12 cellular contexts compared by ENCODE assay signal in genomic region chr3:188446791-188447190, GRCh38.
DNase-seq lines count a peak whose midpoint lies in the region; ATAC-seq and TF ChIP-seq lines count a peak whose summit lies in the region.
"Had no signal": no experiment of that assay in that cellular context is flagged by ENCODE, and none has a peak within 500 bp of the region (broad histone marks: within the 10 kb centered on the region; RNA-seq: fewer than 3 reads in every experiment).

No MANE protein-coding gene starts in this region.

- TF ChIP-seq POLR2A in tibial nerve (IDR thresholded peaks at IDR 0.05): no peak

- WGBS in tibial nerve, 2 donors: 81 to 83% methylated on average over 2 of the region's 2 CpGs

- no peaks in the 10 kb centered on the region for H3K79me2 ChIP-seq in DND-41 (ENCODE audit: insufficient read depth, low read length)
- no peaks in the 10 kb centered on the region for H3K79me2 ChIP-seq in OCI-LY1 (ENCODE audit: insufficient read depth, low read length)

- no peak overlapping the region for H3K4me3 Mint-ChIP-seq in CD4-positive, alpha-beta T cell
- no peak overlapping the region for H3K4me3 Mint-ChIP-seq in activated T-cell treated with anti-CD3 and anti-CD28 coated beads, Interleukin-2, amount 50 U/mL, for 4 hours

- no peaks in the 10 kb centered on the region for H3K9me3 ChIP-seq in DND-41 (ENCODE audit: insufficient read depth, low read length, severe bottlenecking)
- H3K9me3 ChIP-seq in OCI-LY1 (ENCODE audit: low read length): no peaks in the 10 kb centered on the region
- no peaks in the 10 kb centered on the region for H3K9me3 ChIP-seq in tibial nerve
- no peaks in the 10 kb centered on the region for H3K9me3 ChIP-seq in CD4-positive, alpha-beta T cell (ENCODE audit: control insufficient read depth, low read length)
- H3K9me3 ChIP-seq: neutrophil had no signal

- intact Hi-C loops in CD4-positive, alpha-beta T cell (cut with DNase I, micrococcal nuclease): no loop called here

- DNase-seq in DND-41 (peak; percentile 69), tibial nerve (ENCODE audit: low spot score in 2 of 2) (no peak), SW 1271 (lab: John Stamatoyannopoulos, UW) (no peak)
- DNase-seq in CD4-positive, alpha-beta T cell: no peak
- DNase-seq in activated T-cell treated with anti-CD3 and anti-CD28 coated beads, Interleukin-2, amount 50 U/mL, for 4 hours: no peak
- DNase-seq: activated CD8-positive, alpha-beta memory T cell treated with anti-CD3 and anti-CD28 coated beads, Interleukin-2, amount 50 U/mL, for 48 hours; NCI-H69; T-helper 1 cell had no signal

- H3K9me2 ChIP-seq in OCI-LY1 (ENCODE audit: low read depth, low read length): no peaks in the 10 kb centered on the region

- H3K27ac Mint-ChIP-seq in CD4-positive, alpha-beta T cell: no peak overlapping the region

- CTCF ChIA-PET in CD4-positive, alpha-beta T cell (lab: Charles Lee): no interaction called here

- H3K36me3 ChIP-seq in DND-41 (ENCODE audit: insufficient read depth, low read length) (no peaks in the 10 kb centered on the region), OCI-LY1 (ENCODE audit: insufficient read depth, low read length) (no peaks in the 10 kb centered on the region), tibial nerve (no peaks in the 10 kb centered on the region)
- H3K36me3 ChIP-seq: neutrophil had no signal

- H3K4me2 ChIP-seq in DND-41 (ENCODE audit: insufficient read depth, low read length) (peak overlapping the region; percentile 38), OCI-LY1 (ENCODE audit: low read length) (peak overlapping the region; percentile 26)

- peaks cover 21% of the 10 kb centered on the region for H3K4me1 ChIP-seq in DND-41 (ENCODE audit: insufficient read depth, low read length)
- peaks cover 41% of the 10 kb centered on the region for H3K4me1 ChIP-seq in OCI-LY1 (ENCODE audit: insufficient read depth, low read length, severe bottlenecking)
- H3K4me1 ChIP-seq in tibial nerve: peaks cover 0 to 7% (median 0%) of the 10 kb centered on the region in 4 donors

- TF ChIP-seq EP300 in tibial nerve (IDR thresholded peaks at IDR 0.05): no peak

- no peaks in the 10 kb centered on the region for H3K27me3 Mint-ChIP-seq in CD4-positive, alpha-beta T cell
- H3K27me3 Mint-ChIP-seq in activated T-cell treated with anti-CD3 and anti-CD28 coated beads, Interleukin-2, amount 50 U/mL, for 4 hours (ENCODE audit: low read depth): no peaks in the 10 kb centered on the region

- H2AFZ ChIP-seq in DND-41 (ENCODE audit: low read depth, low read length): 0 out of 2 replicates have a peak overlapping the region, but pooled peaks have one; percentile 22
- no peak overlapping the region for H2AFZ ChIP-seq in OCI-LY1 (ENCODE audit: low read length)

- H3K27ac ChIP-seq in DND-41 (ENCODE audit: low read length) (peak overlapping the region; percentile 78), OCI-LY1 (ENCODE audit: low read depth, low read length, poor library complexity, severe bottlenecking) (peak overlapping the region; percentile 86), tibial nerve (peak overlapping the region in 1 of 4 donors; percentile 6)
- no peak overlapping the region for H3K27ac ChIP-seq in CD4-positive, alpha-beta T cell (ENCODE audit: low read depth, low read length)
- H3K27ac ChIP-seq: neutrophil had no signal

- no peaks in the 10 kb centered on the region for H4K20me1 ChIP-seq in DND-41 (ENCODE audit: insufficient read depth, low read length)
- no peaks in the 10 kb centered on the region for H4K20me1 ChIP-seq in OCI-LY1 (ENCODE audit: insufficient read depth, low read length)

- peak overlapping the region; percentile 30; the same call in 1 of the 2 replicates for H3K9ac ChIP-seq in DND-41 (ENCODE audit: low read depth, low read length)
- H3K9ac ChIP-seq in OCI-LY1 (ENCODE audit: low read length): no peak overlapping the region; the same call in 1 of the 2 replicates

- H3K4me3 ChIP-seq in DND-41 (ENCODE audit: low read depth in 1 of 2, low read length in 2 of 2): no peak overlapping the region
- H3K4me3 ChIP-seq in OCI-LY1 (ENCODE audit: low read depth, low read length, poor library complexity, severe bottlenecking): no peak overlapping the region
- no peak overlapping the region for H3K4me3 ChIP-seq in tibial nerve

- H3K4me1 Mint-ChIP-seq in CD4-positive, alpha-beta T cell (ENCODE audit: low read depth): peaks cover 4% of the 10 kb centered on the region
- peaks cover 43% of the 10 kb centered on the region for H3K4me1 Mint-ChIP-seq in activated T-cell treated with anti-CD3 and anti-CD28 coated beads, Interleukin-2, amount 50 U/mL, for 4 hours (ENCODE audit: low read depth)

- POLR2A ChIA-PET in CD4-positive, alpha-beta T cell (lab: Charles Lee): no interaction called here

- peaks cover 27% of the 10 kb centered on the region for H3K36me3 Mint-ChIP-seq in CD4-positive, alpha-beta T cell (ENCODE audit: low read depth)
- H3K36me3 Mint-ChIP-seq in activated T-cell treated with anti-CD3 and anti-CD28 coated beads, Interleukin-2, amount 50 U/mL, for 4 hours (ENCODE audit: insufficient read depth): peaks cover 17% of the 10 kb centered on the region

- TF ChIP-seq CTCF in DND-41 (IDR thresholded peaks at IDR 0.05; ENCODE audit: borderline replicate concordance, extremely low read depth, low read length, poor library complexity, severe bottlenecking): no peak
- TF ChIP-seq CTCF in OCI-LY1 (IDR thresholded peaks at IDR 0.05; ENCODE audit: low read length): no peak
- TF ChIP-seq CTCF in tibial nerve (IDR thresholded peaks at IDR 0.05): no peak
- TF ChIP-seq CTCF in CD4-positive, alpha-beta T cell (IDR thresholded peaks at IDR 0.05): no peak

- H3K9me3 Mint-ChIP-seq in CD4-positive, alpha-beta T cell: no peaks in the 10 kb centered on the region
- H3K9me3 Mint-ChIP-seq in activated T-cell treated with anti-CD3 and anti-CD28 coated beads, Interleukin-2, amount 50 U/mL, for 4 hours: no peaks in the 10 kb centered on the region

- no peaks in the 10 kb centered on the region for H3K27me3 ChIP-seq in DND-41 (ENCODE audit: insufficient read depth, low read length, poor library complexity)
- no peaks in the 10 kb centered on the region for H3K27me3 ChIP-seq in OCI-LY1 (ENCODE audit: insufficient read depth, low read length)
- H3K27me3 ChIP-seq in tibial nerve: no peaks in the 10 kb centered on the region
- H3K27me3 ChIP-seq in CD4-positive, alpha-beta T cell (ENCODE audit: control insufficient read depth, insufficient read depth, low read length): no peaks in the 10 kb centered on the region
- H3K27me3 ChIP-seq: neutrophil had no signal

- ATAC-seq in DND-41 (ENCODE audit: insufficient read depth, low read depth): peak; percentile 97
- peak; percentile 70 for ATAC-seq in GM19328 (IDR thresholded peaks at IDR 0.05; ENCODE audit: unreplicated experiment)
- peak; percentile 63 for ATAC-seq in HG02938 (IDR thresholded peaks at IDR 0.05; ENCODE audit: unreplicated experiment)
- ATAC-seq in CD4-positive, alpha-beta T cell (ENCODE audit: poor library complexity): no peak
- no peak for ATAC-seq in activated T-cell treated with anti-CD3 and anti-CD28 coated beads, Interleukin-2, amount 50 U/mL, for 4 hours

- no peaks in the 10 kb centered on the region; the same call in 1 of the 2 replicates for H3F3A ChIP-seq in OCI-LY1 (ENCODE audit: insufficient read depth, low read length)

Comparison
In these comparisons a context has a peak if more than half of its experiments do, and no peak if none do; other contexts are left out.
1. ATAC-seq: peak in DND-41 (single experiment), GM19328 (single experiment) and HG02938 (single experiment); none in CD4-positive, alpha-beta T cell (single experiment) and activated T-cell treated with anti-CD3 and anti-CD28 coated beads, Interleukin-2, amount 50 U/mL, for 4 hours (0 of 2).